Comparison of ENCODE assay signal across 9 cellular contexts in genomic region chr1:172638885-172639831, GRCh38. TPM values are rescaled to one million over a fixed set of nuclear protein-coding genes. Genes with fewer than 3 reads are reported as not detected.
DNase-seq lines count a peak whose midpoint lies in the region; ATAC-seq, FAIRE-seq and TF ChIP-seq lines count a peak whose summit lies in the region.
"Had no signal": no experiment of that assay in that cellular context is flagged by ENCODE, and none has a peak within 500 bp of the region (broad histone marks: within the 10 kb centered on the region; RNA-seq: fewer than 3 reads in every experiment).

No MANE protein-coding gene starts in this region.

- FAIRE-seq in HTR-8/SVneo (lab: Jason Lieb, UNC) = peak; percentile 80

- TF ChIP-seq POLR2A in tibial nerve (IDR thresholded peaks at IDR 0.05) = no peak

- H3K36me3 ChIP-seq in tibial nerve = no peaks in the 10 kb centered on the region

- ATAC-seq in GM19467 (IDR thresholded peaks at IDR 0.05; ENCODE audit: unreplicated experiment) = peak; percentile 40
- ATAC-seq in activated CD8-positive, alpha-beta T cell treated with anti-CD3 and anti-CD28 coated beads for 36 hours = peak; percentile 75

- CTCF ChIA-PET in activated CD8-positive, alpha-beta T cell treated with anti-CD3 and anti-CD28 coated beads for 36 hours (lab: Charles Lee) = interaction anchor here (0.7 to 3.7 kb wide), 12 partner anchors 13 to 562 kb away, joined by 3 to 31 read pairs (median 6); partner anchors contain the start of gene FASLG

- WGBS in tibial nerve, 2 donors = 76 to 78% methylated on average over 9 of the region's 9 CpGs

- H3K27ac ChIP-seq in tibial nerve = no peak overlapping the region

- no peaks in the 10 kb centered on the region for H3K27me3 ChIP-seq in tibial nerve

- H3K4me3 ChIP-seq in fibroblast of the aortic adventitia (ENCODE audit: low read depth, low read length) (no peak overlapping the region), tibial nerve (no peak overlapping the region)

- peaks cover 72% of the 10 kb centered on the region for H3K4me1 Mint-ChIP-seq in activated CD8-positive, alpha-beta T cell treated with anti-CD3 and anti-CD28 coated beads for 36 hours (ENCODE audit: low read depth)
- no peaks in the 10 kb centered on the region for H3K4me1 Mint-ChIP-seq in glutamatergic neuron (ENCODE audit: low read depth, unreplicated experiment)

- no peaks in the 10 kb centered on the region for H3K27me3 Mint-ChIP-seq in activated CD8-positive, alpha-beta T cell treated with anti-CD3 and anti-CD28 coated beads for 36 hours
- H3K27me3 Mint-ChIP-seq in glutamatergic neuron (ENCODE audit: unreplicated experiment) = peaks cover 2% of the 10 kb centered on the region

- no peaks in the 10 kb centered on the region for H3K4me1 ChIP-seq in tibial nerve

- H3K9me3 ChIP-seq in tibial nerve = peaks cover 0 to 7% (median 0%) of the 10 kb centered on the region in 4 donors

- peaks cover 17% of the 10 kb centered on the region for H3K36me3 Mint-ChIP-seq in activated CD8-positive, alpha-beta T cell treated with anti-CD3 and anti-CD28 coated beads for 36 hours (ENCODE audit: low read depth)
- H3K36me3 Mint-ChIP-seq in glutamatergic neuron (ENCODE audit: unreplicated experiment) = peaks cover 4% of the 10 kb centered on the region

- POLR2A ChIA-PET in activated CD8-positive, alpha-beta T cell treated with anti-CD3 and anti-CD28 coated beads for 36 hours (lab: Charles Lee) = interaction anchor here (0.6 to 2.3 kb wide), 13 partner anchors 8 to 85 kb away, joined by 3 to 17 read pairs (median 4); partner anchors contain the start of gene FASLG

- TF ChIP-seq CTCF in activated CD8-positive, alpha-beta T cell treated with anti-CD3 and anti-CD28 coated beads for 36 hours (IDR thresholded peaks at IDR 0.05) = no peak
- TF ChIP-seq CTCF in fibroblast of the aortic adventitia (IDR thresholded peaks at IDR 0.05; ENCODE audit: insufficient read depth, low read length) (no peak), tibial nerve (IDR thresholded peaks at IDR 0.05) (no peak), glutamatergic neuron (IDR thresholded peaks at IDR 0.05; ENCODE audit: partially characterized antibody, unreplicated experiment) (no peak)

- TF ChIP-seq EP300 in tibial nerve (IDR thresholded peaks at IDR 0.05) = no peak

- peak overlapping the region; percentile 98 for H3K27ac Mint-ChIP-seq in activated CD8-positive, alpha-beta T cell treated with anti-CD3 and anti-CD28 coated beads for 36 hours
- H3K27ac Mint-ChIP-seq in glutamatergic neuron (ENCODE audit: unreplicated experiment) = no peak overlapping the region

- H3K4me3 Mint-ChIP-seq in activated CD8-positive, alpha-beta T cell treated with anti-CD3 and anti-CD28 coated beads for 36 hours = peak overlapping the region; percentile 49
- H3K4me3 Mint-ChIP-seq in glutamatergic neuron (ENCODE audit: unreplicated experiment) = no peak overlapping the region

- H3K9me3 Mint-ChIP-seq in activated CD8-positive, alpha-beta T cell treated with anti-CD3 and anti-CD28 coated beads for 36 hours = peaks cover 12% of the 10 kb centered on the region
- no peaks in the 10 kb centered on the region for H3K9me3 Mint-ChIP-seq in glutamatergic neuron (ENCODE audit: unreplicated experiment)

- DNase-seq in HTR-8/SVneo (ENCODE audit: insufficient read length, low spot score) = peak; percentile 38
- DNase-seq in activated CD8-positive, alpha-beta T cell treated with anti-CD3 and anti-CD28 coated beads for 36 hours = peak; percentile 94
- DNase-seq in fibroblast of the aortic adventitia (ENCODE audit: low read depth) = peak; percentile 82
- peak; percentile 62 for DNase-seq in stimulated activated CD8-positive, alpha-beta memory T cell treated with anti-CD3 and anti-CD28 coated beads, Interleukin-12 subunit alpha, Interleukin-12 subunit beta, amount 100 ng/mL, for 4 hours (ENCODE audit: low read depth)
- no peak for DNase-seq in cortex of kidney (lab: John Stamatoyannopoulos, UW)
- DNase-seq in tibial nerve (ENCODE audit: low spot score in 2 of 2) = no peak
- DNase-seq in glutamatergic neuron = no peak

- intact Hi-C loops in activated CD8-positive, alpha-beta T cell treated with anti-CD3 and anti-CD28 coated beads for 36 hours (cut with micrococcal nuclease) = loop anchor here (1.0 to 2.0 kb wide), 5 partner anchors 8 to 60 kb away; partner anchors contain the start of gene FASLG

RNA-seq across cellular contexts. Expression of gene FASLG, which starts 19.7 kb away (rescaled TPM):
- 1 to 10 TPM; 7.0 to 8.4 TPM for total RNA-seq in activated CD8-positive, alpha-beta T cell treated with anti-CD3 and anti-CD28 coated beads for 36 hours
- total RNA-seq in fibroblast of the aortic adventitia (ENCODE audit: low replicate concordance) (not detected in 2 replicates), tibial nerve (not detected), glutamatergic neuron (ENCODE audit: unreplicated experiment) (not detected)
- total RNA-seq: dermis microvascular lymphatic vessel endothelial cell had no signal

Comparison
In these comparisons a context has a peak if more than half of its experiments do, and no peak if none do; other contexts are left out.
1. DNase-seq: peak in HTR-8/SVneo (single experiment), activated CD8-positive, alpha-beta T cell treated with anti-CD3 and anti-CD28 coated beads for 36 hours (single experiment), fibroblast of the aortic adventitia (single experiment) and stimulated activated CD8-positive, alpha-beta memory T cell treated with anti-CD3 and anti-CD28 coated beads, Interleukin-12 subunit alpha, Interleukin-12 subunit beta, amount 100 ng/mL, for 4 hours (single experiment); none in cortex of kidney (single experiment), tibial nerve (0 of 2) and glutamatergic neuron (single experiment).